In the genomic region with DNA sequence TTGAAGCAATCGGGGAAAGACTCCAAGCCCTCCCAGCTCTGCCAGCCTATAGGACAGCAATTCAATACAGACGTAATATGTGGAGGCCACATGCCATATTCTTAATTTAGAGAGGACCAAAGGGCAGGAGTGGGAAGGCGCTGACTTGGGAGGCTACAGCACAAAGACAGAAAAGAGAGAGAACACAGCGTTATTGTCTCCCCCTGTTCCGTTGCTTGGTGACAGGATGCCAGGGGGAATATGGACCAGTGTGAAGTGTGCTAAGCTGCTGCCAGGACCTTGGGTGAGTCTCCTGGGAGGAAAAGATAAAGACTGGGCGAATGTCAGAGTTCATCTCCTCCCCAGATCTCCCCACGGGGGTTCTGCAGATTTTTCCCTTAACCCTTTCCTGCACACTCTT, we compare ENCODE assay signal across 17 cellular contexts.
DNase-seq lines count a peak whose midpoint lies in the region; ATAC-seq and TF ChIP-seq lines count a peak whose summit lies in the region.
"Had no signal": no experiment of that assay in that cellular context is flagged by ENCODE, and none has a peak within 500 bp of the region (broad histone marks: within the 10 kb centered on the region; RNA-seq: fewer than 3 reads in every experiment).

No MANE protein-coding gene starts in this region.

- H3K27ac Mint-ChIP-seq in endothelial cell (ENCODE audit: unreplicated experiment) = peak overlapping the region; percentile 11
- H3K27ac Mint-ChIP-seq: CD14-positive monocyte; CD4-positive, alpha-beta T cell had no signal

- no peaks in the 10 kb centered on the region for H3K9me3 ChIP-seq in BLaER1 treated with 17β-estradiol and CSF1 and Interleukin-3, amounts not matched to agents 10 nM and 100 nM (replicated peaks in 1 of 11)

- H3K9ac ChIP-seq in BLaER1 treated with 17β-estradiol and CSF1 and Interleukin-3, amounts not matched to agents 10 nM and 100 nM = no peak overlapping the region

- peaks cover 13 to 32% (median 26%) of the 10 kb centered on the region in 10 experiments for H3K4me1 ChIP-seq in BLaER1 treated with 17β-estradiol and CSF1 and Interleukin-3, amounts not matched to agents 10 nM and 100 nM

- peak; percentile 34 for ATAC-seq in sciatic nerve
- ATAC-seq in HG02973 (IDR thresholded peaks at IDR 0.05; ENCODE audit: unreplicated experiment) = no peak
- ATAC-seq: GM12878 had no signal

- no peaks in the 10 kb centered on the region for H3K27me3 ChIP-seq in BLaER1 treated with 17β-estradiol and CSF1 and Interleukin-3, amounts not matched to agents 10 nM and 100 nM
- no peaks in the 10 kb centered on the region for H3K27me3 ChIP-seq in H7 (ENCODE audit: control insufficient read depth, insufficient read depth, low read length)

- H3K36me3 Mint-ChIP-seq in endothelial cell (ENCODE audit: low read depth, unreplicated experiment) = no peaks in the 10 kb centered on the region
- H3K36me3 Mint-ChIP-seq: CD14-positive monocyte; CD8-positive, alpha-beta memory T cell had no signal

- intact Hi-C loops in sciatic nerve (cut with DNase I) = no loop called here

- H3K4me3 ChIP-seq in BLaER1 treated with 17β-estradiol and CSF1 and Interleukin-3, amounts not matched to agents 10 nM and 100 nM = no peak overlapping the region
- H3K4me3 ChIP-seq in H7 (ENCODE audit: insufficient read depth, low read depth, low read length) = no peak overlapping the region
- H3K4me3 ChIP-seq: GM12878 had no signal

- TF ChIP-seq CTCF in endothelial cell (IDR thresholded peaks at IDR 0.05; ENCODE audit: unreplicated experiment) = peak; percentile 18

- peak; percentile 34 for DNase-seq in NCI-H69 (lab: John Stamatoyannopoulos, UW)
- no peak for DNase-seq in endothelial cell (ENCODE audit: low spot score)
- DNase-seq in sciatic nerve (ENCODE audit: low spot score) = no peak
- no peak for DNase-seq in H7
- DNase-seq in SK-N-DZ (ENCODE audit: low spot score) = no peak
- DNase-seq: CD4-positive, alpha-beta T cell; CD8-positive, alpha-beta memory T cell; DMS 273 treated with DMSO at 0.1 percent for 48 hours; DMS79; EL; GDM1; GOT3; HCEC 1CT had no signal

- peaks cover 15% of the 10 kb centered on the region for H3K4me1 Mint-ChIP-seq in endothelial cell (ENCODE audit: unreplicated experiment)
- H3K4me1 Mint-ChIP-seq: CD14-positive monocyte had no signal

- no peak overlapping the region for H3K27ac ChIP-seq in BLaER1 treated with 17β-estradiol and CSF1 and Interleukin-3, amounts not matched to agents 10 nM and 100 nM

- H3K4me2 ChIP-seq in BLaER1 treated with 17β-estradiol and CSF1 and Interleukin-3, amounts not matched to agents 10 nM and 100 nM = peak overlapping the region in 7 of 11 experiments; percentile 24 to 69 (median 45); a peak in 11 of 22 replicates

- H3K4me3 Mint-ChIP-seq in endothelial cell (ENCODE audit: unreplicated experiment) = no peak overlapping the region
- H3K4me3 Mint-ChIP-seq: CD4-positive, alpha-beta T cell; CD8-positive, alpha-beta memory T cell had no signal

- H3K36me3 ChIP-seq in BLaER1 treated with 17β-estradiol and CSF1 and Interleukin-3, amounts not matched to agents 10 nM and 100 nM = no peaks in the 10 kb centered on the region
- H3K36me3 ChIP-seq in H7 (replicated peaks; ENCODE audit: control insufficient read depth, insufficient read depth, low read length) = no peaks in the 10 kb centered on the region

- H3K9me3 Mint-ChIP-seq in endothelial cell (ENCODE audit: unreplicated experiment) = no peaks in the 10 kb centered on the region
- H3K9me3 Mint-ChIP-seq: CD14-positive monocyte; CD4-positive, alpha-beta T cell; CD8-positive, alpha-beta memory T cell had no signal

- H3K27me3 Mint-ChIP-seq in endothelial cell (ENCODE audit: unreplicated experiment) = peaks cover 9% of the 10 kb centered on the region
- H3K27me3 Mint-ChIP-seq: CD4-positive, alpha-beta T cell had no signal

- no peaks in the 10 kb centered on the region for H4K20me1 ChIP-seq in BLaER1 treated with 17β-estradiol and CSF1 and Interleukin-3, amounts not matched to agents 10 nM and 100 nM
